2 cellular contexts compared by ENCODE assay signal in genomic region chr19:58543826-58544590, GRCh38.
TF ChIP-seq lines count a peak whose summit lies in the region.

TRIM28 (plus strand) TSS chr19:58544064; CDS start chr19:58544758, 694 bp downstream.

TF ChIP-seq in WTC11, 78 proteins besides CTCF, POLR2A, EP300 and RAD21 (continued from another document and continues in another):
- TF ChIP-seq, protein P1, sequence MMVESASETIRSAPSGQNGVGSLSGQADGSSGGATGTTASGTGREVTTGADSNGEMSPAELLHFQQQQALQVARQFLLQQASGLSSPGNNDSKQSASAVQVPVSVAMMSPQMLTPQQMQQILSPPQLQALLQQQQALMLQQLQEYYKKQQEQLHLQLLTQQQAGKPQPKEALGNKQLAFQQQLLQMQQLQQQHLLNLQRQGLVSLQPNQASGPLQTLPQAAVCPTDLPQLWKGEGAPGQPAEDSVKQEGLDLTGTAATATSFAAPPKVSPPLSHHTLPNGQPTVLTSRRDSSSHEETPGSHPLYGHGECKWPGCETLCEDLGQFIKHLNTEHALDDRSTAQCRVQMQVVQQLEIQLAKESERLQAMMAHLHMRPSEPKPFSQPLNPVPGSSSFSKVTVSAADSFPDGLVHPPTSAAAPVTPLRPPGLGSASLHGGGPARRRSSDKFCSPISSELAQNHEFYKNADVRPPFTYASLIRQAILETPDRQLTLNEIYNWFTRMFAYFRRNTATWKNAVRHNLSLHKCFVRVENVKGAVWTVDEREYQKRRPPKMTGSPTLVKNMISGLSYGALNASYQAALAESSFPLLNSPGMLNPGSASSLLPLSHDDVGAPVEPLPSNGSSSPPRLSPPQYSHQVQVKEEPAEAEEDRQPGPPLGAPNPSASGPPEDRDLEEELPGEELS (CRISPR knock-in tag; IDR thresholded peaks at IDR 0.05): peak; percentile 45; the same call in 1 of the 2 replicates
- TF ChIP-seq TEAD1 (CRISPR knock-in tag; IDR thresholded peaks at IDR 0.05) (0 out of 2 replicates have a peak, but pooled peaks have one; percentile 29), ELF4 (CRISPR knock-in tag; IDR thresholded peaks at IDR 0.05; ENCODE audit: low read depth) (no peak), ZNF423 (CRISPR knock-in tag; IDR thresholded peaks at IDR 0.05) (no peak), GABPB1 (CRISPR knock-in tag; IDR thresholded peaks at IDR 0.05) (0 out of 2 replicates have a peak, but pooled peaks have one; percentile 30), ZSCAN18 (CRISPR knock-in tag; IDR thresholded peaks at IDR 0.05) (no peak), MYBL2 (CRISPR knock-in tag; IDR thresholded peaks at IDR 0.05) (peak; percentile 78; the same call in 1 of the 2 replicates), CREM (CRISPR knock-in tag; IDR thresholded peaks at IDR 0.05) (peak; percentile 87), ZNF416 (CRISPR knock-in tag; IDR thresholded peaks at IDR 0.05) (peak; percentile 85; the same call in 1 of the 2 replicates), ATF1 (CRISPR knock-in tag; IDR thresholded peaks at IDR 0.05) (peak; percentile 75; the same call in 1 of the 2 replicates), ZNF317 (CRISPR knock-in tag; IDR thresholded peaks at IDR 0.05; ENCODE audit: borderline replicate concordance, low read depth) (peak; percentile 52; the same call in 1 of the 2 replicates), E2F1 (CRISPR knock-in tag; IDR thresholded peaks at IDR 0.05) (no peak), STAT6 (CRISPR knock-in tag; conservative IDR thresholded peaks at IDR 0.05; ENCODE audit: low read depth) (no peak), RELA (CRISPR knock-in tag; IDR thresholded peaks at IDR 0.05; ENCODE audit: borderline replicate concordance) (no peak), TEAD4 (CRISPR knock-in tag; IDR thresholded peaks at IDR 0.05) (no peak), SP1 (CRISPR knock-in tag; conservative IDR thresholded peaks at IDR 0.05) (peak; percentile 83; the same call in 1 of the 2 replicates), SMAD3 (CRISPR knock-in tag; IDR thresholded peaks at IDR 0.05; ENCODE audit: borderline replicate concordance) (peak; percentile 73; the same call in 1 of the 2 replicates)
- TF ChIP-seq, protein P2, sequence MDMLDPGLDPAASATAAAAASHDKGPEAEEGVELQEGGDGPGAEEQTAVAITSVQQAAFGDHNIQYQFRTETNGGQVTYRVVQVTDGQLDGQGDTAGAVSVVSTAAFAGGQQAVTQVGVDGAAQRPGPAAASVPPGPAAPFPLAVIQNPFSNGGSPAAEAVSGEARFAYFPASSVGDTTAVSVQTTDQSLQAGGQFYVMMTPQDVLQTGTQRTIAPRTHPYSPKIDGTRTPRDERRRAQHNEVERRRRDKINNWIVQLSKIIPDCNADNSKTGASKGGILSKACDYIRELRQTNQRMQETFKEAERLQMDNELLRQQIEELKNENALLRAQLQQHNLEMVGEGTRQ (CRISPR knock-in tag; IDR thresholded peaks at IDR 0.05): peak; percentile 36; the same call in 1 of the 2 replicates

TF ChIP-seq in HepG2, 621 proteins besides CTCF, POLR2A, EP300 and RAD21 (continued from another document and continues in another):
- TF ChIP-seq, protein P3, sequence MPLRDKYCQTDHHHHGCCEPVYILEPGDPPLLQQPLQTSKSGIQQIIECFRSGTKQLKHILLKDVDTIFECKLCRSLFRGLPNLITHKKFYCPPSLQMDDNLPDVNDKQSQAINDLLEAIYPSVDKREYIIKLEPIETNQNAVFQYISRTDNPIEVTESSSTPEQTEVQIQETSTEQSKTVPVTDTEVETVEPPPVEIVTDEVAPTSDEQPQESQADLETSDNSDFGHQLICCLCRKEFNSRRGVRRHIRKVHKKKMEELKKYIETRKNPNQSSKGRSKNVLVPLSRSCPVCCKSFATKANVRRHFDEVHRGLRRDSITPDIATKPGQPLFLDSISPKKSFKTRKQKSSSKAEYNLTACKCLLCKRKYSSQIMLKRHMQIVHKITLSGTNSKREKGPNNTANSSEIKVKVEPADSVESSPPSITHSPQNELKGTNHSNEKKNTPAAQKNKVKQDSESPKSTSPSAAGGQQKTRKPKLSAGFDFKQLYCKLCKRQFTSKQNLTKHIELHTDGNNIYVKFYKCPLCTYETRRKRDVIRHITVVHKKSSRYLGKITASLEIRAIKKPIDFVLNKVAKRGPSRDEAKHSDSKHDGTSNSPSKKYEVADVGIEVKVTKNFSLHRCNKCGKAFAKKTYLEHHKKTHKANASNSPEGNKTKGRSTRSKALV (CRISPR knock-in tag; IDR thresholded peaks at IDR 0.05): no peak
- TF ChIP-seq ELK4 (CRISPR knock-in tag; IDR thresholded peaks at IDR 0.05; ENCODE audit: borderline replicate concordance): 0 out of 2 replicates have a peak, but pooled peaks have one; percentile 66
- TF ChIP-seq ZNF530 (CRISPR knock-in tag; IDR thresholded peaks at IDR 0.05; ENCODE audit: low read depth): no peak
- TF ChIP-seq NFATC3 (CRISPR knock-in tag; IDR thresholded peaks at IDR 0.05): no peak
- 0 out of 2 replicates have a peak, but pooled peaks have one; percentile 11 for TF ChIP-seq ZBTB7A (CRISPR knock-in tag; IDR thresholded peaks at IDR 0.05)
- peak; percentile 88; the same call in 1 of the 2 replicates for TF ChIP-seq KLF12 (CRISPR knock-in tag; IDR thresholded peaks at IDR 0.05; ENCODE audit: borderline replicate concordance)
- no peak for TF ChIP-seq PAX8 (CRISPR knock-in tag; IDR thresholded peaks at IDR 0.05; ENCODE audit: borderline replicate concordance)
- TF ChIP-seq ZNF891 (CRISPR knock-in tag; IDR thresholded peaks at IDR 0.05): no peak
- TF ChIP-seq NCOA5 (CRISPR knock-in tag; IDR thresholded peaks at IDR 0.05): no peak
- no peak for TF ChIP-seq PCBP1 (IDR thresholded peaks at IDR 0.05; ENCODE audit: borderline replicate concordance, low read depth, low read length)
- TF ChIP-seq REXO4 (CRISPR knock-in tag; IDR thresholded peaks at IDR 0.05; ENCODE audit: borderline replicate concordance): no peak
- TF ChIP-seq NFYC (CRISPR knock-in tag; IDR thresholded peaks at IDR 0.05): peak; percentile 23; the same call in 1 of the 2 replicates
- TF ChIP-seq ZFP41 (CRISPR knock-in tag; IDR thresholded peaks at IDR 0.05; ENCODE audit: borderline replicate concordance): 0 out of 2 replicates have a peak, but pooled peaks have one; percentile 25
- 0 out of 2 replicates have a peak, but pooled peaks have one; percentile 23 for TF ChIP-seq KDM5B (CRISPR knock-in tag; IDR thresholded peaks at IDR 0.05; ENCODE audit: borderline replicate concordance)
- no peak for TF ChIP-seq ZMAT5 (CRISPR knock-in tag; IDR thresholded peaks at IDR 0.05; ENCODE audit: borderline replicate concordance, low read depth)
- 0 out of 2 replicates have a peak, but pooled peaks have one; percentile 6 for TF ChIP-seq POGZ (CRISPR knock-in tag; IDR thresholded peaks at IDR 0.05)
- TF ChIP-seq HOMEZ (CRISPR knock-in tag; IDR thresholded peaks at IDR 0.05; ENCODE audit: low read depth): peak; percentile 70
- TF ChIP-seq ETV5 (CRISPR knock-in tag; IDR thresholded peaks at IDR 0.05; ENCODE audit: borderline replicate concordance): peak; percentile 7; the same call in 1 of the 2 replicates
- peak; percentile 28; the same call in 1 of the 2 replicates for TF ChIP-seq ELF3 (CRISPR knock-in tag; IDR thresholded peaks at IDR 0.05)
- TF ChIP-seq RXRA (CRISPR knock-in tag; IDR thresholded peaks at IDR 0.05): peak; percentile 36
- TF ChIP-seq KLF16 (CRISPR knock-in tag; IDR thresholded peaks at IDR 0.05): peak in 1 of 2 experiments; percentile 32; a peak in 1 of 4 replicates
- TF ChIP-seq BRCA1 (CRISPR knock-in tag; IDR thresholded peaks at IDR 0.05): peak; percentile 43; the same call in 1 of the 2 replicates
- TF ChIP-seq, protein P4, sequence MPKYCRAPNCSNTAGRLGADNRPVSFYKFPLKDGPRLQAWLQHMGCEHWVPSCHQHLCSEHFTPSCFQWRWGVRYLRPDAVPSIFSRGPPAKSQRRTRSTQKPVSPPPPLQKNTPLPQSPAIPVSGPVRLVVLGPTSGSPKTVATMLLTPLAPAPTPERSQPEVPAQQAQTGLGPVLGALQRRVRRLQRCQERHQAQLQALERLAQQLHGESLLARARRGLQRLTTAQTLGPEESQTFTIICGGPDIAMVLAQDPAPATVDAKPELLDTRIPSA (CRISPR knock-in tag; IDR thresholded peaks at IDR 0.05; ENCODE audit: borderline replicate concordance): no peak
- no peak for TF ChIP-seq JARID2 (CRISPR knock-in tag; IDR thresholded peaks at IDR 0.05; ENCODE audit: insufficient replicate concordance)
- TF ChIP-seq ZNF275 (CRISPR knock-in tag; IDR thresholded peaks at IDR 0.05; ENCODE audit: borderline replicate concordance): no peak; the same call in 1 of the 2 replicates
- peak; percentile 74 for TF ChIP-seq PATZ1 (CRISPR knock-in tag; IDR thresholded peaks at IDR 0.05)
- TF ChIP-seq ZNF335 (CRISPR knock-in tag; IDR thresholded peaks at IDR 0.05): peak; percentile 46; the same call in 1 of the 2 replicates
- peak; percentile 94 for TF ChIP-seq ZFY (CRISPR knock-in tag; IDR thresholded peaks at IDR 0.05)
- TF ChIP-seq, protein P5, sequence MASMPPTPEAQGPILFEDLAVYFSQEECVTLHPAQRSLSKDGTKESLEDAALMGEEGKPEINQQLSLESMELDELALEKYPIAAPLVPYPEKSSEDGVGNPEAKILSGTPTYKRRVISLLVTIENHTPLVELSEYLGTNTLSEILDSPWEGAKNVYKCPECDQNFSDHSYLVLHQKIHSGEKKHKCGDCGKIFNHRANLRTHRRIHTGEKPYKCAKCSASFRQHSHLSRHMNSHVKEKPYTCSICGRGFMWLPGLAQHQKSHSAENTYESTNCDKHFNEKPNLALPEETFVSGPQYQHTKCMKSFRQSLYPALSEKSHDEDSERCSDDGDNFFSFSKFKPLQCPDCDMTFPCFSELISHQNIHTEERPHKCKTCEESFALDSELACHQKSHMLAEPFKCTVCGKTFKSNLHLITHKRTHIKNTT (CRISPR knock-in tag; IDR thresholded peaks at IDR 0.05): no peak
- no peak for TF ChIP-seq ZNF292 (CRISPR knock-in tag; IDR thresholded peaks at IDR 0.05; ENCODE audit: borderline replicate concordance, low read depth)
- TF ChIP-seq RFX1 (IDR thresholded peaks at IDR 0.05): no peak
- TF ChIP-seq ZMAT3 (CRISPR knock-in tag; conservative IDR thresholded peaks at IDR 0.05): peak; percentile 87; the same call in 1 of the 2 replicates
- TF ChIP-seq PRDM15 (CRISPR knock-in tag; IDR thresholded peaks at IDR 0.05): peak; percentile 47; the same call in 1 of the 2 replicates
